14 cellular contexts compared by ENCODE assay signal in the genomic region with DNA sequence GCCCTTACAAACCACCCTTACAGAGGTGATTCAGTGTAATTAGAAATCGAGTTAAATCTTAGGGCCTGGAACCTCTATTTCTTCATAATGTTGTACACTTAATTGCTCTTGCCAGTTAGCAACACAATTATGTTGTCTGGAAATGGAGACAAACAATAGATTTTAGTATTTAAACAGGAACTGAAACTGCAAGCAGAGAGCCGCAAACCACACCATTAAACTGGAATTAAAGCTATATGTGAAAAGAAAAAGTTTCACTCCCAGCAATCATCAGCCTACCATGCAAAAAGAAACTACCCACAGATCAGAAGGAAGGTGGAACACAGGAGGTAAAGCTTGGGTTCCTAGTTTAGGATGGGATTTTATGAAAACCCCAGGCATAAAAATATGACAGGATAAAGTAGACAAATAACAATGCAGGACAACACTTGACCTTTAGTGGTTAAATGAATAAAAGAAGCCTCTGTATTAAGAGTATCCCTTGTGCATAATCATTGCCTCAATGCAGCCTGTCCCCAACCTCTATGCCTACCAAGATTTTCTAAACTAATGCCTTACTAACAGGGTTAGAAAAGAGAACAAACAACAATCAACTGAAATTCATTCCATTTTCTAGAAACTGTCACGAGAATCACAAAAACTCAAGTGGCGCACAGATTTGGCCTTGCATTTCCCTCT.
DNase-seq lines count a peak whose midpoint lies in the region; ATAC-seq and TF ChIP-seq lines count a peak whose summit lies in the region.
"Had no signal": no experiment of that assay in that cellular context is flagged by ENCODE, and none has a peak within 500 bp of the region (broad histone marks: within the 10 kb centered on the region; RNA-seq: fewer than 3 reads in every experiment).

No MANE protein-coding gene starts in this region.

- CTCF ChIA-PET in HEK293T (lab: Yijun Ruan, JAX), result interaction anchor here (0.9 kb wide), 1 partner anchor 21 kb away, joined by 3 read pairs; no protein-coding TSS in a partner anchor

- no peaks in the 10 kb centered on the region for H3K4me1 Mint-ChIP-seq in osteocyte (ENCODE audit: unreplicated experiment)

- no peak overlapping the region for H3K4me3 Mint-ChIP-seq in osteocyte (ENCODE audit: unreplicated experiment)
- H3K4me3 Mint-ChIP-seq: activated CD4-positive, alpha-beta memory T cell treated with anti-CD3 and anti-CD28 coated beads, Interleukin-2, amount 10 ng/mL, durations not matched to agents 7 days and 5 days; CD4-positive, alpha-beta T cell had no signal

- peak; percentile 99 for ATAC-seq in GM18508 (IDR thresholded peaks at IDR 0.05; ENCODE audit: insufficient read depth, unreplicated experiment)
- peak; percentile 96 for ATAC-seq in GM21526 (IDR thresholded peaks at IDR 0.05; ENCODE audit: low FRiP score, unreplicated experiment)
- peak; percentile 97 for ATAC-seq in HG03135 (IDR thresholded peaks at IDR 0.05; ENCODE audit: unreplicated experiment)
- ATAC-seq: esophagus mucosa had no signal

- DNase-seq in SIG-M5 (lab: John Stamatoyannopoulos, UW), result peak; percentile 47
- no peak for DNase-seq in HuH-7.5 (ENCODE audit: low spot score)
- DNase-seq in activated CD4-positive, alpha-beta T cell treated with anti-CD3 and anti-CD28 coated beads for 48 hours, result no peak
- DNase-seq in HEK293T (ENCODE audit: extremely low spot score), result no peak
- DNase-seq in osteocyte (ENCODE audit: extremely low spot score, unreplicated experiment), result no peak
- DNase-seq: activated CD4-positive, alpha-beta memory T cell treated with anti-CD3 and anti-CD28 coated beads, Interleukin-2, amount 10 ng/mL, durations not matched to agents 7 days and 5 days; aorta; CD4-positive, alpha-beta T cell; retina; SHP77 had no signal

- TF ChIP-seq CTCF in osteocyte (IDR thresholded peaks at IDR 0.05), result no peak

- POLR2A ChIA-PET in HEK293T (lab: Yijun Ruan, JAX), result no interaction called here

- no peaks in the 10 kb centered on the region for H3K27me3 Mint-ChIP-seq in osteocyte (ENCODE audit: unreplicated experiment)
- H3K27me3 Mint-ChIP-seq: activated CD4-positive, alpha-beta memory T cell treated with anti-CD3 and anti-CD28 coated beads, Interleukin-2, amount 10 ng/mL, durations not matched to agents 7 days and 5 days; CD4-positive, alpha-beta T cell had no signal

- H3K9me3 Mint-ChIP-seq in osteocyte (ENCODE audit: unreplicated experiment), result peaks cover 3% of the 10 kb centered on the region
- H3K9me3 Mint-ChIP-seq: activated CD4-positive, alpha-beta memory T cell treated with anti-CD3 and anti-CD28 coated beads, Interleukin-2, amount 10 ng/mL, durations not matched to agents 7 days and 5 days had no signal

- H3K36me3 Mint-ChIP-seq in osteocyte (ENCODE audit: unreplicated experiment), result no peaks in the 10 kb centered on the region

- H3K27ac Mint-ChIP-seq in osteocyte (ENCODE audit: unreplicated experiment), result no peak overlapping the region
- H3K27ac Mint-ChIP-seq: activated CD4-positive, alpha-beta memory T cell treated with anti-CD3 and anti-CD28 coated beads, Interleukin-2, amount 10 ng/mL, durations not matched to agents 7 days and 5 days; CD4-positive, alpha-beta T cell had no signal

TF ChIP-seq in HEK293T, 16 proteins besides CTCF, POLR2A, EP300 and RAD21:
- TF ChIP-seq CTBP1 (IDR thresholded peaks at IDR 0.05; ENCODE audit: borderline replicate concordance), result no peak
- no peak for TF ChIP-seq FOXM1 (IDR thresholded peaks at IDR 0.05; ENCODE audit: borderline replicate concordance)
- no peak for TF ChIP-seq SUZ12 (IDR thresholded peaks at IDR 0.05)
- TF ChIP-seq, protein P1, sequence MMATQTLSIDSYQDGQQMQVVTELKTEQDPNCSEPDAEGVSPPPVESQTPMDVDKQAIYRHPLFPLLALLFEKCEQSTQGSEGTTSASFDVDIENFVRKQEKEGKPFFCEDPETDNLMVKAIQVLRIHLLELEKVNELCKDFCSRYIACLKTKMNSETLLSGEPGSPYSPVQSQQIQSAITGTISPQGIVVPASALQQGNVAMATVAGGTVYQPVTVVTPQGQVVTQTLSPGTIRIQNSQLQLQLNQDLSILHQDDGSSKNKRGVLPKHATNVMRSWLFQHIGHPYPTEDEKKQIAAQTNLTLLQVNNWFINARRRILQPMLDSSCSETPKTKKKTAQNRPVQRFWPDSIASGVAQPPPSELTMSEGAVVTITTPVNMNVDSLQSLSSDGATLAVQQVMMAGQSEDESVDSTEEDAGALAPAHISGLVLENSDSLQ (IDR thresholded peaks at IDR 0.05), result no peak
TF ChIP-seq in HEK293T: peak in this region for 0.
